ENCODE assay signal across 2 cellular contexts in genomic region chr14:88029500-88029899, GRCh38.
TF ChIP-seq lines count a peak whose summit lies in the region.

No MANE protein-coding gene starts in this region.

TF ChIP-seq in HepG2, 621 proteins besides CTCF, POLR2A, EP300 and RAD21:
- TF ChIP-seq CREB1 (IDR thresholded peaks at IDR 0.05) (peak; percentile 70), CREB1 (CRISPR knock-in tag; IDR thresholded peaks at IDR 0.05) (no peak), GTF3A (CRISPR knock-in tag; conservative IDR thresholded peaks at IDR 0.05) (no peak)

TF ChIP-seq in K562, 482 proteins besides CTCF, POLR2A, EP300 and RAD21:
- TF ChIP-seq FOXA3 (CRISPR knock-in tag; conservative IDR thresholded peaks at IDR 0.05 in 1 of 2, IDR thresholded peaks at IDR 0.05 in 1 of 2) (peak in 1 of 2 experiments; percentile 23; a peak in 1 of 4 replicates), TCF3 (CRISPR knock-in tag; IDR thresholded peaks at IDR 0.05) (peak; percentile 65), TEAD4 (IDR thresholded peaks at IDR 0.05; ENCODE audit: low read length) (peak; percentile 28; the same call in 1 of the 2 replicates), TEAD4 (CRISPR knock-in tag; IDR thresholded peaks at IDR 0.05; ENCODE audit: borderline replicate concordance) (no peak), CBFA2T2 (conservative IDR thresholded peaks at IDR 0.05) (0 out of 2 replicates have a peak, but pooled peaks have one; percentile 11), CBFA2T3 (IDR thresholded peaks at IDR 0.05) (peak; percentile 52; the same call in 1 of the 2 replicates), MTA3 (IDR thresholded peaks at IDR 0.05; ENCODE audit: borderline replicate concordance) (no peak), PBX2 (CRISPR knock-in tag; IDR thresholded peaks at IDR 0.05; ENCODE audit: low read depth) (no peak), PBX2 (tag; conservative IDR thresholded peaks at IDR 0.05; ENCODE audit: low read depth) (peak; percentile 70), MEIS2 (IDR thresholded peaks at IDR 0.05; ENCODE audit: partially characterized antibody) (peak; percentile 71), PKNOX1 (IDR thresholded peaks at IDR 0.05) (no peak), SP2 (IDR thresholded peaks at IDR 0.05; ENCODE audit: extremely low read depth, low read depth, low read length, poor library complexity, severe bottlenecking) (no peak)
